ENCODE assay signal across 2 cellular contexts in genomic region chr6:113847435-113847834, GRCh38.
TF ChIP-seq lines count a peak whose summit lies in the region.

No MANE protein-coding gene starts in this region.

TF ChIP-seq in IMR-90, 13 proteins besides CTCF, POLR2A, EP300 and RAD21:
- TF ChIP-seq CEBPB (IDR thresholded peaks at IDR 0.05; ENCODE audit: low read depth, low read length) (no peak), MAZ (IDR thresholded peaks at IDR 0.05; ENCODE audit: borderline replicate concordance, low read depth, low read length) (no peak), SMC3 (IDR thresholded peaks at IDR 0.05; ENCODE audit: low read depth, low read length) (no peak), FOS (IDR thresholded peaks at IDR 0.05; ENCODE audit: low read depth, low read length) (peak; percentile 41; the same call in 1 of the 2 replicates), MAFK (IDR thresholded peaks at IDR 0.05; ENCODE audit: low read depth, low read length) (0 out of 2 replicates have a peak, but pooled peaks have one; percentile 15)

TF ChIP-seq in K562, 482 proteins besides CTCF, POLR2A, EP300 and RAD21:
- TF ChIP-seq ZNF175 (CRISPR knock-in tag; IDR thresholded peaks at IDR 0.05; ENCODE audit: low read depth), result no peak
- 0 out of 2 replicates have a peak, but pooled peaks have one; percentile 21 for TF ChIP-seq FOSL1 (tag; conservative IDR thresholded peaks at IDR 0.05)
- no peak for TF ChIP-seq KAT8 (IDR thresholded peaks at IDR 0.05; ENCODE audit: low read depth)
- no peak for TF ChIP-seq HLTF (IDR thresholded peaks at IDR 0.05)
- TF ChIP-seq EZH2 (IDR thresholded peaks at IDR 0.05; ENCODE audit: borderline replicate concordance, low read depth, low read length), result no peak
- TF ChIP-seq THAP7 (CRISPR knock-in tag; IDR thresholded peaks at IDR 0.05), result no peak
- TF ChIP-seq BCL6 (CRISPR knock-in tag; IDR thresholded peaks at IDR 0.05), result no peak
